11 cellular contexts compared by ENCODE assay signal in the genomic region with DNA sequence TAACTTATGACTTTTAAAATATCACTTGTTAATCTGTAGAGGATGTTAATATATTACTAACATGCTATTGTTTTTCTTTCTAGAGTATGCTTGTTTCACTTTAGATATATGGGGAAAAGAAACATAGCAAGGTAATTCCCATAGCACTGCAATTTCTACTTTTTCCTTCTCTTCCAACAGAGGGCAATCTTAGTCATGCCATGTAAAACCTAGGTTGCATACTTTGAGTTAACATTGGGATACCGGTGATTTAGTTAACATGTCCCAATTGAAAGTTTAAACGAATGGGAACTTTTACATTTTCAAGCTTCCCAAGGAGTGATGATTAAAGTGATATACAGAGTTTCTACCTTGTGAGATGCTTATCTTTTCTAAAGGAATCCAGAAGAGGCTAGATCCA.
DNase-seq lines count a peak whose midpoint lies in the region; ATAC-seq and TF ChIP-seq lines count a peak whose summit lies in the region.
"Had no signal": no experiment of that assay in that cellular context is flagged by ENCODE, and none has a peak within 500 bp of the region (broad histone marks: within the 10 kb centered on the region; RNA-seq: fewer than 3 reads in every experiment).

No MANE protein-coding gene starts in this region.

- in situ Hi-C loops in ACHN (cut with HindIII; ENCODE audit: low pct_ligation_motif_present, low pct_unique_long_range_greater_than_20kb, low sequenced_read_pairs) = loop anchor here (25.0 kb wide), 1 partner anchor 174 kb away; the partner anchor contains the start of gene ZCCHC12

- TF ChIP-seq CTCF in ascending aorta (IDR thresholded peaks at IDR 0.05) (peak in 2 of 3 experiments; percentile 8 to 23), kidney epithelial cell (IDR thresholded peaks at IDR 0.05; ENCODE audit: insufficient read depth, low read length, poor library complexity, severe bottlenecking) (peak; percentile 24)

- no peaks in the 10 kb centered on the region for H3K9me3 ChIP-seq in ascending aorta
- H3K9me3 ChIP-seq: Peyer's patch had no signal

- ATAC-seq in HG02623 (IDR thresholded peaks at IDR 0.05; ENCODE audit: unreplicated experiment) (no peak), HG02840 (IDR thresholded peaks at IDR 0.05; ENCODE audit: low FRiP score, unreplicated experiment) (no peak), GM18498 (IDR thresholded peaks at IDR 0.05; ENCODE audit: unreplicated experiment) (no peak)
- ATAC-seq: CD8-positive, alpha-beta T cell had no signal

- H3K4me3 ChIP-seq in ascending aorta (no peak overlapping the region), kidney epithelial cell (ENCODE audit: low read depth, low read length) (no peak overlapping the region)
- H3K4me3 ChIP-seq: Peyer's patch had no signal

- intact Hi-C loops in ascending aorta (cut with DNase I) = no loop called here

- no peaks in the 10 kb centered on the region for H3K4me1 ChIP-seq in ascending aorta
- H3K4me1 ChIP-seq: Peyer's patch had no signal

- H3K36me3 ChIP-seq in ascending aorta (peaks cover 6 to 15% of the 10 kb centered on the region in 2 donors), kidney epithelial cell (ENCODE audit: control insufficient read depth, insufficient read depth, low read length) (no peaks in the 10 kb centered on the region)
- H3K36me3 ChIP-seq: Peyer's patch had no signal

- DNase-seq in ACHN (peak; percentile 9), HT-29 (ENCODE audit: low spot score) (peak; percentile 46), ascending aorta (ENCODE audit: low spot score in 2 of 2) (no peak), kidney epithelial cell (ENCODE audit: low read depth) (no peak), activated gamma-delta T cell treated with Interleukin-2 at 50 U/mL for 16 hours (no peak)
- DNase-seq: CD8-positive, alpha-beta T cell; NCI-H1694 treated with DMSO at 0.1 percent for 48 hours; Peyer's patch had no signal

- H3K27me3 ChIP-seq in ascending aorta (no peaks in the 10 kb centered on the region), kidney epithelial cell (ENCODE audit: control insufficient read depth, insufficient read depth, low read length) (no peaks in the 10 kb centered on the region)
- H3K27me3 ChIP-seq: Peyer's patch had no signal

- H3K27ac ChIP-seq in ascending aorta = no peak overlapping the region
- H3K27ac ChIP-seq: Peyer's patch had no signal

Comparison
In these comparisons a context has a peak if more than half of its experiments do, and no peak if none do; other contexts are left out.
1. DNase-seq: peak in ACHN (single experiment) and HT-29 (single experiment); none in ascending aorta (0 of 2), kidney epithelial cell (single experiment) and activated gamma-delta T cell treated with Interleukin-2 at 50 U/mL for 16 hours (single experiment).